8 cellular contexts compared by ENCODE assay signal in the genomic region with DNA sequence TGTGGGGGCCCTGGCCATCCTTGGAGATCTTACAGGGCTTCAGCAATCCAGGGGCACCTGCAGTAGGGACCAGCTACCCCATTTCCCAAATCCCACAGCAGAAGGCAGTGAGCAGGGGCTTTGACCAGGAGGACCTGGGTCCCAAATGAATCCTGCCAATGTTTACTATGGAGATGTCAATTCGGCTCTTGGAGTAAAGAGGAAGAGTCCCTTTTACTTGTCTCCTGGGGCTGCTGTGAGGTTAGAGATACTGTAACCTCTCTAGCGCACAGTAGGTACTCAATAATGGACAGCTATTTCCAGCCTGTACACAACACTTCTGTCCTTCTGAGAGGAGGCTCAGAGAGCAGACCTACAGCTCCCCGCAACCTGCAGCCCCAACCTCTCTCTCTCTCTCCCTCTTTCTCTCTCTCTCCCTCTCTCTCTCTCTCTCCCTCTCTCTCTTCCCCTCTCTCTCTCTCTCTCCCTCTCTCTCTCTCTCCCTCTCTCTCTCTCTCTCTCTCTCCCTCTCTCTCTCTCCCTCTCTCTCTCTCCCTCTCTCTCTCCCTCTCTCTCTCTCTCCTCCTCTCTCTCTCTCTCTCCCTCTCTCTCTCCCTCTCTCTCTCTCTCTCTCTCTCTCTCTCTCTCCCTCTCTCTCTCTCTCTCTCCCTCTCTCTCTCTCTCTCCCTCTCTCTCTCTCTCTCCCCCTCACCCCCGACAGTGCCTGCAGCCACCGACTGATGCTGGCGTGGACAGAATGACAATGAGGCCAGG. TPM values are rescaled to one million over a fixed set of nuclear protein-coding genes. Genes with fewer than 3 reads are reported as not detected.
DNase-seq lines count a peak whose midpoint lies in the region; ATAC-seq and TF ChIP-seq lines count a peak whose summit lies in the region.
"Not testable (repeated sequence)": the region's sequence is repeated elsewhere in the genome, so short reads cannot be mapped to it uniquely, and the experiment has no call there.
"Had no signal": no experiment of that assay in that cellular context is flagged by ENCODE, and none has a peak within 500 bp of the region (broad histone marks: within the 10 kb centered on the region; RNA-seq: fewer than 3 reads in every experiment).

No MANE protein-coding gene starts in this region.

- H3K36me3 ChIP-seq in CD4-positive, CD25-positive, alpha-beta regulatory T cell (ENCODE audit: control insufficient read depth, insufficient read depth, low read length); osteoblast (ENCODE audit: insufficient read depth, low read length): not testable (repeated sequence)

- not testable (repeated sequence) for H3K9me3 Mint-ChIP-seq in CD4-positive, CD25-positive, alpha-beta regulatory T cell; brain
- H3K9me3 Mint-ChIP-seq in HFFc6: peaks cover 12% of the 10 kb centered on the region; the same call in 1 of the 2 replicates

- CTCF ChIA-PET in RWPE1 (lab: Yijun Ruan, JAX): not testable (repeated sequence)

- H3K36me3 Mint-ChIP-seq in CD4-positive, CD25-positive, alpha-beta regulatory T cell; HFFc6 (ENCODE audit: low read depth); brain: not testable (repeated sequence)

- H3K4me3 ChIP-seq in CD4-positive, CD25-positive, alpha-beta regulatory T cell (ENCODE audit: low read depth, low read length); osteoblast (ENCODE audit: insufficient read depth, low read length): not testable (repeated sequence)

- H3K9me3 ChIP-seq in CD4-positive, CD25-positive, alpha-beta regulatory T cell (ENCODE audit: control insufficient read depth in 2 of 2, low read length in 2 of 2); osteoblast (ENCODE audit: low read depth, low read length): not testable (repeated sequence)

- H3K4me1 ChIP-seq in CD4-positive, CD25-positive, alpha-beta regulatory T cell (ENCODE audit: control insufficient read depth, insufficient read depth, low read length, poor library complexity, severe bottlenecking): not testable (repeated sequence)
- H3K4me1 ChIP-seq in osteoblast (ENCODE audit: insufficient read depth, low read length): peaks cover 24% of the 10 kb centered on the region

- not testable (repeated sequence) for H3K4me2 ChIP-seq in osteoblast (ENCODE audit: insufficient read depth, low read length)

- POLR2A ChIA-PET in RWPE1 (lab: Yijun Ruan, JAX; ENCODE audit: low non-redundant PET): not testable (repeated sequence)

- H3K4me3 Mint-ChIP-seq in CD4-positive, CD25-positive, alpha-beta regulatory T cell: not testable (repeated sequence)
- H3K4me3 Mint-ChIP-seq in HFFc6 (peak overlapping the region; percentile 43), brain (peak overlapping the region in 1 of 5 experiments; percentile 61)

- H3K27me3 ChIP-seq in CD4-positive, CD25-positive, alpha-beta regulatory T cell (ENCODE audit: control insufficient read depth, insufficient read depth, low read length): peaks cover 14% of the 10 kb centered on the region
- H3K27me3 ChIP-seq in osteoblast (ENCODE audit: insufficient read depth, low read length): peaks cover 41% of the 10 kb centered on the region

- H3K27ac ChIP-seq in CD4-positive, CD25-positive, alpha-beta regulatory T cell (ENCODE audit: insufficient read depth, low read length, poor library complexity, severe bottlenecking): not testable (repeated sequence)
- H3K27ac ChIP-seq in RWPE1: peak overlapping the region; percentile 93
- H3K27ac ChIP-seq in epithelial cell of prostate: peak overlapping the region; percentile 98
- peak overlapping the region; percentile 63 for H3K27ac ChIP-seq in osteoblast (ENCODE audit: low read depth, low read length)

- not testable (repeated sequence) for H3K4me1 Mint-ChIP-seq in CD4-positive, CD25-positive, alpha-beta regulatory T cell
- H3K4me1 Mint-ChIP-seq in HFFc6 (ENCODE audit: low read depth): peaks cover 60% of the 10 kb centered on the region
- peaks cover 66% of the 10 kb centered on the region for H3K4me1 Mint-ChIP-seq in brain

- not testable (repeated sequence) for TF ChIP-seq CTCF in HFFc6 (IDR thresholded peaks at IDR 0.05); RWPE1 (conservative IDR thresholded peaks at IDR 0.05; ENCODE audit: low read depth); brain (conservative IDR thresholded peaks at IDR 0.05); osteoblast (IDR thresholded peaks at IDR 0.05; ENCODE audit: extremely low read depth, low read depth, low read length)

- DNase-seq in CD4-positive, CD25-positive, alpha-beta regulatory T cell; HFFc6; RWPE1 (ENCODE audit: low spot score); epithelial cell of prostate (ENCODE audit: low read depth, low spot score): not testable (repeated sequence)
- DNase-seq in left kidney (ENCODE audit: low read depth, low spot score): peak; percentile 43
- peak; percentile 85 for DNase-seq in osteoblast (ENCODE audit: insufficient read length, low spot score, missing footprints)

- not testable (repeated sequence) for H4K20me1 ChIP-seq in osteoblast (ENCODE audit: insufficient read depth, low read length)

- peak overlapping the region in 2 of 3 donors; percentile 56 to 65 for H3K27ac Mint-ChIP-seq in CD4-positive, CD25-positive, alpha-beta regulatory T cell
- H3K27ac Mint-ChIP-seq in HFFc6 (peak overlapping the region; percentile 93), brain (peak overlapping the region in 4 of 5 experiments; percentile 50 to 87 (median 68))

- peak overlapping the region; percentile 29 for H2AFZ ChIP-seq in osteoblast (ENCODE audit: low read length)

- ATAC-seq in CD4-positive, CD25-positive, alpha-beta regulatory T cell (ENCODE audit: low read depth in 2 of 2): not testable (repeated sequence)

- H3K79me2 ChIP-seq in osteoblast (ENCODE audit: insufficient read depth, low read length): not testable (repeated sequence)

- peaks cover 81% of the 10 kb centered on the region for H3K27me3 Mint-ChIP-seq in CD4-positive, CD25-positive, alpha-beta regulatory T cell
- H3K27me3 Mint-ChIP-seq in HFFc6 (ENCODE audit: insufficient read depth) (peaks cover 15% of the 10 kb centered on the region), brain (peaks cover 59% of the 10 kb centered on the region)

RNA-seq across cellular contexts. Expression of a gene that starts 46.4 kb away (rescaled TPM):
- total RNA-seq in CD4-positive, CD25-positive, alpha-beta regulatory T cell: 153 TPM
- polyA plus RNA-seq in CD4-positive, CD25-positive, alpha-beta regulatory T cell: 10 to 100 TPM; 47.4 to 56.9 (median 48.9) TPM
- under 1 TPM in 1 of 6 experiments, not detected in 5; 0.28 TPM for total RNA-seq in HFFc6 (2021; fragmentation: NEBNext Ultra II Directional; extraction: Animal tissue kit (Norgen Biotek cat#: 25700))
- polyA plus RNA-seq in brain (ENCODE audit: insufficient read depth, low read depth, low replicate concordance): 1.3 TPM
- 0.59 and 0.72 TPM in 2 replicates for total RNA-seq in osteoblast
- total RNA-seq: A673 had no signal

Comparison
In these comparisons a context has a peak if more than half of its experiments do, and no peak if none do; other contexts are left out.
1. RNA of a gene that starts 46.4 kb away (total RNA-seq): 153 TPM in CD4-positive, CD25-positive, alpha-beta regulatory T cell (single experiment); 0.59 to 0.72 TPM in osteoblast and 0.28 TPM in HFFc6; every median in the first group is over 10 times any median in the second.
2. Peak in every context shown above with its lines, with median percentiles within 50 percentile points of each other: H3K27ac Mint-ChIP-seq.